ENCODE assay signal across 13 cellular contexts in genomic region chr9:135334953-135335460, GRCh38.
"Had no signal": no experiment of that assay in that cellular context is flagged by ENCODE, and none has a peak within 500 bp of the region (broad histone marks: within the 10 kb centered on the region; RNA-seq: fewer than 3 reads in every experiment).

No MANE protein-coding gene starts in this region.

- H3K4me3 ChIP-seq: adrenal gland, cardiac muscle cell, dorsolateral prefrontal cortex, left lung, prostate gland, tibial artery had no signal

- H3K27me3 ChIP-seq: adrenal gland, cardiac muscle cell had no signal

- H3K27ac ChIP-seq: adrenal gland, cardiac muscle cell, dorsolateral prefrontal cortex, left lung, prostate gland, tibial artery had no signal

- H3K36me3 ChIP-seq: adrenal gland, cardiac muscle cell, left lung, prostate gland, tibial artery had no signal

- DNase-seq: activated CD4-positive, alpha-beta T cell treated with anti-CD3 and anti-CD28 coated beads for 1 hour; activated CD4-positive, alpha-beta T cell treated with anti-CD3 and anti-CD28 coated beads, Interleukin-2, amount 50 U/mL, for 4 hours; islet precursor cell; small intestine; stimulated activated CD4-positive, alpha-beta T cell treated with anti-CD3 and anti-CD28 coated beads, Interleukin-4, amount 100 ng/mL, for 24 hours; stimulated activated naive CD4-positive, alpha-beta T cell; T-helper 9 cell had no signal

- H3K4me1 ChIP-seq: adrenal gland, left lung, prostate gland, tibial artery had no signal

- H3K9me3 ChIP-seq: adrenal gland, prostate gland, tibial artery had no signal
